24 cellular contexts compared by ENCODE assay signal in genomic region chr6:493840-494239, GRCh38.
DNase-seq lines count a peak whose midpoint lies in the region; ATAC-seq lines count a peak whose summit lies in the region.
"Had no signal": no experiment of that assay in that cellular context is flagged by ENCODE, and none has a peak within 500 bp of the region (broad histone marks: within the 10 kb centered on the region; RNA-seq: fewer than 3 reads in every experiment).

No MANE protein-coding gene starts in this region.

- H3K4me3 ChIP-seq in CD4-positive, CD25-positive, alpha-beta regulatory T cell (ENCODE audit: low read depth, low read length) = peak overlapping the region; percentile 39
- H3K4me3 ChIP-seq: prostate gland, upper lobe of right lung had no signal

- peak overlapping the region; percentile 4 for H3K4me3 Mint-ChIP-seq in T-helper 1 cell treated with Interleukin-12 subunit alpha and Interleukin-12 subunit beta and Interleukin-4 antibody, amounts not matched to agents 30 μg/mL and 1 μg/mL, for 36 hours
- peak overlapping the region; percentile 51 to 66 (median 64) for H3K4me3 Mint-ChIP-seq in CD4-positive, CD25-positive, alpha-beta regulatory T cell
- H3K4me3 Mint-ChIP-seq in activated CD8-positive, alpha-beta T cell treated with anti-CD3 and anti-CD28 coated beads, Interleukin-2, amount 10 ng/mL, durations not matched to agents 7 days and 5 days = peak overlapping the region; percentile 45
- peak overlapping the region in 2 of 5 donors; percentile 40 to 79 for H3K4me3 Mint-ChIP-seq in immature natural killer cell

- no peak for ATAC-seq in CD4-positive, CD25-positive, alpha-beta regulatory T cell (ENCODE audit: low read depth in 2 of 2)
- ATAC-seq in activated CD8-positive, alpha-beta T cell treated with anti-CD3 and anti-CD28 coated beads, Interleukin-2, amount 10 ng/mL, durations not matched to agents 7 days and 5 days = no peak
- ATAC-seq: SK-N-SH treated with all-trans-retinoic acid at 6 μM for 48 hours, upper lobe of right lung had no signal

- POLR2A ChIA-PET in activated CD8-positive, alpha-beta T cell treated with anti-CD3 and anti-CD28 coated beads, Interleukin-2, amount 10 ng/mL, durations not matched to agents 7 days and 5 days (lab: Charles Lee) = interaction anchor here (1.1 to 2.7 kb wide), 7 partner anchors 47 to 103 kb away, joined by 4 to 32 read pairs (median 10); partner anchors contain the start of gene IRF4

- peaks cover 10% of the 10 kb centered on the region for H3K36me3 ChIP-seq in CD4-positive, CD25-positive, alpha-beta regulatory T cell (ENCODE audit: control insufficient read depth, insufficient read depth, low read length)
- H3K36me3 ChIP-seq: prostate gland had no signal

- no peak for DNase-seq in T-helper 1 cell
- DNase-seq in CD4-positive, CD25-positive, alpha-beta regulatory T cell = no peak
- no peak for DNase-seq in activated CD8-positive, alpha-beta T cell treated with anti-CD3 and anti-CD28 coated beads, Interleukin-2, amount 10 ng/mL, durations not matched to agents 7 days and 5 days
- DNase-seq in immature natural killer cell = no peak
- no peak for DNase-seq in HPDE6-E6E7 (ENCODE audit: extremely low spot score)
- no peak for DNase-seq in T1000 (lab: John Stamatoyannopoulos, UW)
- no peak for DNase-seq in GDM1 (lab: John Stamatoyannopoulos, UW)
- DNase-seq: 8988T; activated T-cell treated with anti-CD3 and anti-CD28 coated beads for 4 hours; brain microvascular endothelial cell; DMS53; GOT3; head of caudate nucleus; NCI-H1105; NCI-H1930; NCI-H2227 treated with DMSO at 0.1 percent for 48 hours; OCI-M1; stimulated activated CD8-positive, alpha-beta memory T cell treated with anti-CD3 and anti-CD28 coated beads, Interleukin-4, amount 100 ng/mL, for 48 hours; substantia nigra; upper lobe of right lung had no signal

- H3K27ac ChIP-seq in CD4-positive, CD25-positive, alpha-beta regulatory T cell (ENCODE audit: insufficient read depth, low read length, poor library complexity, severe bottlenecking) = peak overlapping the region; percentile 66
- H3K27ac ChIP-seq: brain microvascular endothelial cell, neutrophil, prostate gland, upper lobe of right lung had no signal

- H3K9me3 ChIP-seq in CD4-positive, CD25-positive, alpha-beta regulatory T cell (ENCODE audit: control insufficient read depth in 2 of 2, low read length in 2 of 2) = no peaks in the 10 kb centered on the region
- H3K9me3 ChIP-seq: neutrophil, prostate gland, upper lobe of right lung had no signal

- H3K4me1 ChIP-seq in CD4-positive, CD25-positive, alpha-beta regulatory T cell (ENCODE audit: control insufficient read depth, insufficient read depth, low read length, poor library complexity, severe bottlenecking) = peaks cover 65% of the 10 kb centered on the region
- H3K4me1 ChIP-seq: prostate gland, upper lobe of right lung had no signal

- CTCF ChIA-PET in activated CD8-positive, alpha-beta T cell treated with anti-CD3 and anti-CD28 coated beads, Interleukin-2, amount 10 ng/mL, durations not matched to agents 7 days and 5 days (lab: Charles Lee) = interaction anchor here (1.1 to 2.4 kb wide), 10 partner anchors 8 to 305 kb away, joined by 3 to 7 read pairs (median 6); no protein-coding TSS in a partner anchor

- no peaks in the 10 kb centered on the region for H3K9me3 Mint-ChIP-seq in T-helper 1 cell treated with Interleukin-12 subunit alpha and Interleukin-12 subunit beta and Interleukin-4 antibody, amounts not matched to agents 30 μg/mL and 1 μg/mL, for 36 hours
- no peaks in the 10 kb centered on the region for H3K9me3 Mint-ChIP-seq in CD4-positive, CD25-positive, alpha-beta regulatory T cell
- H3K9me3 Mint-ChIP-seq in activated CD8-positive, alpha-beta T cell treated with anti-CD3 and anti-CD28 coated beads, Interleukin-2, amount 10 ng/mL, durations not matched to agents 7 days and 5 days (ENCODE audit: insufficient read depth) = no peaks in the 10 kb centered on the region
- no peaks in the 10 kb centered on the region for H3K9me3 Mint-ChIP-seq in immature natural killer cell

- peak overlapping the region; percentile 87 for H3K27ac Mint-ChIP-seq in T-helper 1 cell treated with Interleukin-12 subunit alpha and Interleukin-12 subunit beta and Interleukin-4 antibody, amounts not matched to agents 30 μg/mL and 1 μg/mL, for 36 hours
- H3K27ac Mint-ChIP-seq in CD4-positive, CD25-positive, alpha-beta regulatory T cell = peak overlapping the region; percentile 77 to 94 (median 93)
- H3K27ac Mint-ChIP-seq in activated CD8-positive, alpha-beta T cell treated with anti-CD3 and anti-CD28 coated beads, Interleukin-2, amount 10 ng/mL, durations not matched to agents 7 days and 5 days = peak overlapping the region; percentile 90
- H3K27ac Mint-ChIP-seq in immature natural killer cell = peak overlapping the region; percentile 78 to 96 (median 92)

- H3K27me3 ChIP-seq in CD4-positive, CD25-positive, alpha-beta regulatory T cell (ENCODE audit: control insufficient read depth, insufficient read depth, low read length) = no peaks in the 10 kb centered on the region
- H3K27me3 ChIP-seq: brain microvascular endothelial cell, neutrophil, upper lobe of right lung had no signal

- no peaks in the 10 kb centered on the region for H3K27me3 Mint-ChIP-seq in T-helper 1 cell treated with Interleukin-12 subunit alpha and Interleukin-12 subunit beta and Interleukin-4 antibody, amounts not matched to agents 30 μg/mL and 1 μg/mL, for 36 hours (ENCODE audit: low read depth)
- H3K27me3 Mint-ChIP-seq in CD4-positive, CD25-positive, alpha-beta regulatory T cell = no peaks in the 10 kb centered on the region
- H3K27me3 Mint-ChIP-seq in activated CD8-positive, alpha-beta T cell treated with anti-CD3 and anti-CD28 coated beads, Interleukin-2, amount 10 ng/mL, durations not matched to agents 7 days and 5 days (ENCODE audit: low read depth) = no peaks in the 10 kb centered on the region
- peaks cover 0 to 2% (median 0%) of the 10 kb centered on the region in 3 donors for H3K27me3 Mint-ChIP-seq in immature natural killer cell (ENCODE audit: low read depth in 3 of 3)

- H3K36me3 Mint-ChIP-seq in T-helper 1 cell treated with Interleukin-12 subunit alpha and Interleukin-12 subunit beta and Interleukin-4 antibody, amounts not matched to agents 30 μg/mL and 1 μg/mL, for 36 hours (ENCODE audit: low read depth) = peaks cover 28% of the 10 kb centered on the region
- peaks cover 17% of the 10 kb centered on the region for H3K36me3 Mint-ChIP-seq in CD4-positive, CD25-positive, alpha-beta regulatory T cell
- peaks cover 47% of the 10 kb centered on the region for H3K36me3 Mint-ChIP-seq in activated CD8-positive, alpha-beta T cell treated with anti-CD3 and anti-CD28 coated beads, Interleukin-2, amount 10 ng/mL, durations not matched to agents 7 days and 5 days (ENCODE audit: low read depth)
- H3K36me3 Mint-ChIP-seq in immature natural killer cell = peaks cover 7 to 17% (median 16%) of the 10 kb centered on the region in 3 donors

- H3K4me1 Mint-ChIP-seq in T-helper 1 cell treated with Interleukin-12 subunit alpha and Interleukin-12 subunit beta and Interleukin-4 antibody, amounts not matched to agents 30 μg/mL and 1 μg/mL, for 36 hours (ENCODE audit: low read depth) = peaks cover 78% of the 10 kb centered on the region
- peaks cover 65 to 87% (median 75%) of the 10 kb centered on the region in 4 donors for H3K4me1 Mint-ChIP-seq in CD4-positive, CD25-positive, alpha-beta regulatory T cell
- peaks cover 90% of the 10 kb centered on the region for H3K4me1 Mint-ChIP-seq in activated CD8-positive, alpha-beta T cell treated with anti-CD3 and anti-CD28 coated beads, Interleukin-2, amount 10 ng/mL, durations not matched to agents 7 days and 5 days (ENCODE audit: low read depth)
- H3K4me1 Mint-ChIP-seq in immature natural killer cell = peaks cover 81 to 89% of the 10 kb centered on the region in 2 donors
